ENCODE assay signal across 17 cellular contexts in the genomic region with DNA sequence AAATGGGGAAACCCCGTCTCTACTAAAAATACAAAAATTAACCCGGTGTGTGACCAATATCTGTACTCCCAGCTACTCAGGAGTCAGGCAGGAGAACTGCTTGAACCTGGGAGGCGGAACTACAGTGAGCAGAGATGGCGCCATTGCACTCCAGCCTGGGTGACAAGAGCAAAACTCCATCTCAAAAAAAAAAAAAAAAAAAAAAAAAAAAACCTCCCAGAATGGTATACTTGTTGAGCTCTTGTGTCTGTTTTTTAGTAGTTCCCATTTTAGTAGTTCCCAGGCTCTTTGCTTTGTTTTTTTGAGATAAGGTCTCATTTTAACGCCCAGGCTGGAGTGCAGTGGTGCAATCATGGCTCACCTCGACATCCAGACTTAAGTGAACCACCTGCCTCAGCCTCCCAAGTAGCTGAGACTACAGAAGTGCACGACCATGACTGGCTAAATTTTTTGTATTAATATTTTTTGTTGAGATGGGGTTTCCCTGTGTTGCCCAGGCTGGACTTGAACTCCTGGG.
"Had no signal": no experiment of that assay in that cellular context is flagged by ENCODE, and none has a peak within 500 bp of the region (broad histone marks: within the 10 kb centered on the region; RNA-seq: fewer than 3 reads in every experiment).

No MANE protein-coding gene starts in this region.

- H3K4me1 ChIP-seq: thyroid gland had no signal

- H3K27me3 ChIP-seq: cardiac muscle cell, thyroid gland, uterus had no signal

- H3K36me3 ChIP-seq: cardiac muscle cell, thyroid gland, uterus had no signal

- H3K27ac ChIP-seq: cardiac muscle cell, thyroid gland, uterus had no signal

- FAIRE-seq: astrocyte, colon had no signal

- H3K9me3 ChIP-seq: thyroid gland, uterus had no signal

- ATAC-seq: natural killer cell treated with Interleukin-12 subunit alpha and Interleukin-12 subunit beta and Interleukin-15 and Interleukin-18, amount 100 ng/mL, for 72 hours; stimulated activated naive B cell treated with anti-CD40 and anti-IgM and Interleukin-4, amounts not matched to agents 10 μg/mL and 1 μg/mL and 100 μg/mL, for 72 hours had no signal

- DNase-seq: activated CD4-positive, alpha-beta T cell treated with anti-CD3 and anti-CD28 coated beads, Interleukin-2, amount 50 U/mL, for 4 hours; activated CD4-positive, CD25-positive, alpha-beta regulatory T cell treated with anti-CD3 and anti-CD28 coated beads, Interleukin-2, amount 50 U/mL, for 72 hours; activated naive CD4-positive, alpha-beta T cell treated with anti-CD3 and anti-CD28 coated beads for 36 hours; activated T-cell treated with anti-CD3 and anti-CD28 coated beads, Interleukin-2, amount 50 U/mL, for 1 hour; effector CD4-positive, alpha-beta T cell; glutamatergic neuron; kidney glomerular epithelial cell; mesenchymal stem cell; nucleus accumbens; stimulated activated CD4-positive, alpha-beta T cell treated with anti-CD3 and anti-CD28 coated beads, Interleukin-4, amount 100 ng/mL, for 1 hour; stimulated activated naive B cell treated with anti-CD40 and anti-IgM and Interleukin-4, amounts not matched to agents 10 μg/mL and 1 μg/mL and 100 μg/mL, for 72 hours; thyroid gland; uterus had no signal

- H3K4me3 ChIP-seq: cardiac muscle cell, thyroid gland, uterus had no signal
